Comparison of ENCODE assay signal across 1 cellular context in the genomic region with DNA sequence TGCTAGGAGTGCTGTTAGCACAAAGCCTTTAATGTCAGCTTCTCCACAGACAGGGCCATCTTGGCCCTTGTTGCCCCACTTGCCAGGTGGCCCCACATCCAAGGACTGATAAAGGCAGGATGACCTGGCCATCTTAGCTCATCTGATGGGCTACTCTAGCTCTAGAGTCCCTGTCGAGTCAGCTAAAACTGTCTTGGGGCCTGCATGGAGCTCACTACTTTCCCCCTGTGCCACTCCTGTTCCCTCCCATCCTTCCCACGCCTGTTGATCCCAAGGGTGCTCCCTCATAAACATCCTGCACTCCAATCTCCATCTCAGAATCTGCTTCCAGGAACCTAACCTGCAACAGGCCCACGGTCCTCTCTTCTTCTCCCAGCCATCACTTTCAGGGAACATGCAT.
TF ChIP-seq lines count a peak whose summit lies in the region.

No MANE protein-coding gene starts in this region.

TF ChIP-seq in endothelial cell of umbilical vein, 7 proteins besides CTCF, POLR2A, EP300 and RAD21 (continued from another document):
- TF ChIP-seq POLR2AphosphoS5 (IDR thresholded peaks at IDR 0.05; ENCODE audit: insufficient read depth, low read depth, low read length) = no peak
